1 cellular context compared by ENCODE assay signal in the genomic region with DNA sequence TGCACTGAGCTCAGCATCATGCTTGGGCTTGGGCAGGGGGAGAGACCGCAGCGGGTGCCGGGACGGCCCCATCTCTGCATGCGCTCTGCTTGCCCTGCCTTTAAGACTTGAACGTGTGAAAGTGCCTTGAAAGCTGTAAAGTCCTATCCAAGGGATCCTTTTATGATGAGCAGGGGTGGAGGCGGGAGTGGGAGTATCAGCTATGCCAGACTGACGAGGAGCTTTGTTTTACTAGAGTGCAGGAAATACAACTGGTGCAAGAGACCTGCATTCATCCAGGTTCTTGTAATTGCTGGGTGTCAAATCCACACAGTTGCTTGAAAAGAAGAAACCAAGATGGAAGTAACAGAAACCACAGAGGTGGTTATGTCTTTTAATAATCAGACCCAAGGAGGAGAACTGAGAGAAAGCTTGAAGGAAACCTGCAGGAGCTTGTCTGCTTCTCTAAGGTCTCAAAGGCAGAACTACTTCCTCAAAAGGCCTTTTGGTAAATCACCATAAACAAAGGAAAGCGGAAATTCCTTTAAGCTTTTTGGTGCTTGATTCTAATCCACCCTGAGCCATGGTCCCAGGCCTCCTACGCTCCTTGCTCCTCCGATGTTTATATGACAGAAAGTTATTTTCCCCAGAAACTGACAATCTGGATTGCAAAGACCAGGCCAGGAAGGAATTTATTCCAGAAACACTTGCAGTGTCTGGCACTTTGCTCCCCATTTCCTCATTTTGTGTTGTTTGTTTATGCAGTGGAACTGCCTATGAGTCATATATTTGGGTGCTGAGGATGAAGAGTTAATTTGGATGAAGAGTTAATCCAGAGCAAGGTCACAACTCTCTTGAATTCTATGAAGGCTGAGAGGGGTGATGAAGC.
A peak's percentile ranks its signal among the peaks of the same experiment; 100 is the strongest.
TF ChIP-seq lines count a peak whose summit lies in the region.

No MANE protein-coding gene starts in this region.

TF ChIP-seq in HepG2, 621 proteins besides CTCF, POLR2A, EP300 and RAD21:
- peak; percentile 98 for TF ChIP-seq ZBTB3 (CRISPR knock-in tag; IDR thresholded peaks at IDR 0.05; ENCODE audit: borderline replicate concordance, low read depth)
- TF ChIP-seq FOSL1 (CRISPR knock-in tag; IDR thresholded peaks at IDR 0.05; ENCODE audit: borderline replicate concordance), result 0 out of 2 replicates have a peak, but pooled peaks have one; percentile 23
- no peak for TF ChIP-seq SMAD9 (CRISPR knock-in tag; IDR thresholded peaks at IDR 0.05)
- TF ChIP-seq ZNF652 (CRISPR knock-in tag; IDR thresholded peaks at IDR 0.05; ENCODE audit: borderline replicate concordance, low read depth), result peak; percentile 64; the same call in 1 of the 2 replicates
- peak; percentile 75 for TF ChIP-seq FOSL2 (CRISPR knock-in tag; IDR thresholded peaks at IDR 0.05)
